In genomic region chr1:228364068-228364705, GRCh38 we compare ENCODE assay signal across 14 cellular contexts. TPM values are rescaled to one million over a fixed set of nuclear protein-coding genes. Genes with fewer than 3 reads are reported as not detected.
"Had no signal": no experiment of that assay in that cellular context is flagged by ENCODE, and none has a peak within 500 bp of the region (broad histone marks: within the 10 kb centered on the region; RNA-seq: fewer than 3 reads in every experiment).

No MANE protein-coding gene starts in this region.

- H3K4me3 Mint-ChIP-seq: brain; endodermal cell; T-helper 1 cell treated with Interleukin-12 subunit alpha and Interleukin-12 subunit beta and Interleukin-4 antibody, amounts not matched to agents 30 μg/mL and 1 μg/mL, for 36 hours had no signal

- H3K4me3 ChIP-seq: thyroid gland, vagina had no signal

- H3K27me3 Mint-ChIP-seq: brain had no signal

- ATAC-seq: activated naive CD4-positive, alpha-beta T cell treated with anti-CD3 and anti-CD28 coated beads, Interleukin-2, amount 50 U/mL, for 72 hours had no signal

- H3K36me3 Mint-ChIP-seq: activated naive CD4-positive, alpha-beta T cell treated with anti-CD3 and anti-CD28 coated beads, Interleukin-2, amount 50 U/mL, for 72 hours; brain had no signal

- H3K27ac ChIP-seq: thyroid gland, vagina had no signal

- DNase-seq: activated CD4-positive, alpha-beta T cell treated with anti-CD3 and anti-CD28 coated beads, Interleukin-2, amount 50 U/mL, for 1 hour; activated T-cell treated with anti-CD3 and anti-CD28 coated beads for 4 hours; amniotic stem cell; endodermal cell; erythroblast; mesendoderm; stimulated activated CD4-positive, alpha-beta T cell treated with anti-CD3 and anti-CD28 coated beads, Interleukin-4, amount 100 ng/mL, for 24 hours had no signal

- H3K4me1 ChIP-seq: vagina had no signal

- H3K36me3 ChIP-seq: thyroid gland, vagina had no signal

- H3K9me3 ChIP-seq: thyroid gland, vagina had no signal

- H3K9me3 Mint-ChIP-seq: activated naive CD4-positive, alpha-beta T cell treated with anti-CD3 and anti-CD28 coated beads, Interleukin-2, amount 50 U/mL, for 72 hours; activated T-helper 2 cell treated with anti-CD3 and anti-CD28 coated beads, Interferon-gamma antibody, Interleukin-2, Interleukin-4, amounts not matched to agents 10 μg/mL and 5 μg/mL and 100 μg/mL, durations not matched to agents 14 hours and 24 hours and 36 hours; brain; endodermal cell; T-helper 1 cell treated with Interleukin-12 subunit alpha and Interleukin-12 subunit beta and Interleukin-4 antibody, amounts not matched to agents 30 μg/mL and 1 μg/mL, for 36 hours had no signal

- H3K27me3 ChIP-seq: thyroid gland, vagina had no signal

- H3K27ac Mint-ChIP-seq: activated T-helper 2 cell treated with anti-CD3 and anti-CD28 coated beads, Interferon-gamma antibody, Interleukin-2, Interleukin-4, amounts not matched to agents 10 μg/mL and 5 μg/mL and 100 μg/mL, durations not matched to agents 14 hours and 24 hours and 36 hours; endodermal cell; T-helper 1 cell treated with Interleukin-12 subunit alpha and Interleukin-12 subunit beta and Interleukin-4 antibody, amounts not matched to agents 30 μg/mL and 1 μg/mL, for 36 hours had no signal

- H3K4me1 Mint-ChIP-seq: brain had no signal

RNA-seq across cellular contexts. Expression of gene TRIM17, which starts 52.5 kb away (rescaled TPM):
- total RNA-seq: dermis microvascular lymphatic vessel endothelial cell had no signal
